ENCODE assay signal across 10 cellular contexts in genomic region chr7:116172353-116172752, GRCh38. TPM values are rescaled to one million over a fixed set of nuclear protein-coding genes. Genes with fewer than 3 reads are reported as not detected.
DNase-seq lines count a peak whose midpoint lies in the region; ATAC-seq and TF ChIP-seq lines count a peak whose summit lies in the region.
"Had no signal": no experiment of that assay in that cellular context is flagged by ENCODE, and none has a peak within 500 bp of the region (broad histone marks: within the 10 kb centered on the region; RNA-seq: fewer than 3 reads in every experiment).

No MANE protein-coding gene starts in this region.

- H3K79me2 ChIP-seq in DND-41 (ENCODE audit: insufficient read depth, low read length) (no peaks in the 10 kb centered on the region), HCT116 (ENCODE audit: insufficient read depth, low read length) (no peaks in the 10 kb centered on the region)

- POLR2A ChIA-PET in HCT116 (lab: Charles Lee): no interaction called here
- POLR2A ChIA-PET in CD8-positive, alpha-beta T cell (lab: Charles Lee): interaction anchor here (0.6 kb wide), 1 partner anchor 418 kb away, joined by 3 read pairs; no protein-coding TSS in a partner anchor

- H3K4me2 ChIP-seq in DND-41 (ENCODE audit: insufficient read depth, low read length) (no peak overlapping the region), HCT116 (ENCODE audit: low read length) (no peak overlapping the region)

- no peak for ATAC-seq in DND-41 (ENCODE audit: insufficient read depth, low read depth)
- ATAC-seq in HCT116: no peak
- ATAC-seq in foreskin keratinocyte: peak; percentile 63
- ATAC-seq in activated CD8-positive, alpha-beta memory T cell treated with anti-CD3 and anti-CD28 coated beads, Interleukin-2, amount 10 ng/mL, durations not matched to agents 7 days and 5 days: no peak
- ATAC-seq in CD8-positive, alpha-beta T cell: no peak
- ATAC-seq: Right ventricle myocardium inferior had no signal

- no peaks in the 10 kb centered on the region for H3K27me3 ChIP-seq in DND-41 (ENCODE audit: insufficient read depth, low read length, poor library complexity)
- no peaks in the 10 kb centered on the region for H3K27me3 ChIP-seq in HCT116 (ENCODE audit: insufficient read depth, low read length)
- H3K27me3 ChIP-seq in foreskin keratinocyte: no peaks in the 10 kb centered on the region
- H3K27me3 ChIP-seq in CD8-positive, alpha-beta T cell (ENCODE audit: insufficient read depth, low read length): no peaks in the 10 kb centered on the region

- H3K4me3 ChIP-seq in DND-41 (ENCODE audit: low read depth in 1 of 2, low read length in 2 of 2) (no peak overlapping the region), HCT116 (replicated peaks in 1 of 2; ENCODE audit: low read depth in 1 of 2, low read length in 2 of 2) (no peak overlapping the region), SK-N-MC (no peak overlapping the region)
- no peak overlapping the region for H3K4me3 ChIP-seq in CD8-positive, alpha-beta T cell (ENCODE audit: low read depth, low read length)

- no peak overlapping the region for H3K9ac ChIP-seq in DND-41 (ENCODE audit: low read depth, low read length)
- H3K9ac ChIP-seq in HCT116 (ENCODE audit: low read length): no peak overlapping the region
- peak overlapping the region; percentile 38 for H3K9ac ChIP-seq in SK-N-MC (ENCODE audit: insufficient read length)

- H3K9me2 ChIP-seq in HCT116 (ENCODE audit: insufficient read depth): no peaks in the 10 kb centered on the region

- H3K4me1 ChIP-seq in DND-41 (ENCODE audit: insufficient read depth, low read length): peaks cover 58% of the 10 kb centered on the region
- peaks cover 3 to 5% of the 10 kb centered on the region in 2 experiments; a peak in 1 of 4 replicates for H3K4me1 ChIP-seq in HCT116 (ENCODE audit: control insufficient read depth in 1 of 2, insufficient read depth in 2 of 2, low read length in 2 of 2)
- H3K4me1 ChIP-seq in foreskin keratinocyte: peaks cover 18% of the 10 kb centered on the region
- peaks cover 3% of the 10 kb centered on the region for H3K4me1 ChIP-seq in CD8-positive, alpha-beta T cell (ENCODE audit: insufficient read depth, low read length)

- no peaks in the 10 kb centered on the region for H3K9me3 ChIP-seq in DND-41 (ENCODE audit: insufficient read depth, low read length, severe bottlenecking)
- H3K9me3 ChIP-seq in HCT116 (ENCODE audit: control insufficient read depth in 1 of 2, insufficient read depth in 1 of 2, low read depth in 1 of 2, low read length in 2 of 2): no peaks in the 10 kb centered on the region
- no peaks in the 10 kb centered on the region; the same call in 1 of the 2 replicates for H3K9me3 ChIP-seq in SK-N-MC (ENCODE audit: low read depth, low read length)
- H3K9me3 ChIP-seq in CD8-positive, alpha-beta T cell (ENCODE audit: low read length): no peaks in the 10 kb centered on the region

- peaks cover 10% of the 10 kb centered on the region for H3K4me1 Mint-ChIP-seq in activated CD8-positive, alpha-beta memory T cell treated with anti-CD3 and anti-CD28 coated beads, Interleukin-2, amount 10 ng/mL, durations not matched to agents 7 days and 5 days
- H3K4me1 Mint-ChIP-seq in CD8-positive, alpha-beta T cell (ENCODE audit: low read depth): peaks cover 1% of the 10 kb centered on the region

- DNase-seq in DND-41 (no peak), HCT116 (ENCODE audit: low read depth, low spot score) (no peak), SK-N-MC (ENCODE audit: low read depth, low spot score) (no peak), foreskin keratinocyte (peak in 1 of 2 donors; percentile 63), inferior parietal cortex (ENCODE audit: extremely low spot score) (no peak), epidermal melanocyte (ENCODE audit: insufficient read length, low spot score) (no peak)
- DNase-seq in activated CD8-positive, alpha-beta memory T cell treated with anti-CD3 and anti-CD28 coated beads, Interleukin-2, amount 10 ng/mL, durations not matched to agents 7 days and 5 days: no peak
- DNase-seq in CD8-positive, alpha-beta T cell: no peak

- no peak overlapping the region for H3K27ac Mint-ChIP-seq in activated CD8-positive, alpha-beta memory T cell treated with anti-CD3 and anti-CD28 coated beads, Interleukin-2, amount 10 ng/mL, durations not matched to agents 7 days and 5 days
- H3K27ac Mint-ChIP-seq in CD8-positive, alpha-beta T cell: no peak overlapping the region
- H3K27ac Mint-ChIP-seq: CD4-positive, alpha-beta memory T cell had no signal

- H2AFZ ChIP-seq in DND-41 (ENCODE audit: low read depth, low read length): no peak overlapping the region; the same call in 1 of the 2 replicates
- H2AFZ ChIP-seq in HCT116 (ENCODE audit: low read depth, low read length, poor library complexity, severe bottlenecking): peak overlapping the region; percentile 83

- no TSS peak for BruUV-seq in HCT116 (replicated peaks; lab: Mats Ljungman, UMichigan)

- H3K36me3 ChIP-seq in DND-41 (ENCODE audit: insufficient read depth, low read length) (no peaks in the 10 kb centered on the region), HCT116 (ENCODE audit: control insufficient read depth in 1 of 2, insufficient read depth in 2 of 2, low read length in 2 of 2) (no peaks in the 10 kb centered on the region), SK-N-MC (ENCODE audit: insufficient read depth, low read length) (no peaks in the 10 kb centered on the region)
- no peaks in the 10 kb centered on the region for H3K36me3 ChIP-seq in CD8-positive, alpha-beta T cell (ENCODE audit: insufficient read depth, low read length)

- CTCF ChIA-PET in HCT116 (lab: Charles Lee): interaction anchor here (1.3 to 3.0 kb wide), 5 partner anchors 63 to 955 kb away, joined by 3 to 12 read pairs (median 5); no protein-coding TSS in a partner anchor
- CTCF ChIA-PET in activated CD8-positive, alpha-beta memory T cell treated with anti-CD3 and anti-CD28 coated beads, Interleukin-2, amount 10 ng/mL, durations not matched to agents 7 days and 5 days (lab: Charles Lee): interaction anchor here (0.9 to 3.1 kb wide), 13 partner anchors 13 to 419 kb away, joined by 3 to 17 read pairs (median 4); partner anchors contain the start of gene CAV1
- CTCF ChIA-PET in CD8-positive, alpha-beta T cell (lab: Charles Lee): interaction anchor here (0.6 to 6.1 kb wide), 20 partner anchors 9 to 955 kb away, joined by 3 to 70 read pairs (median 4); partner anchors contain the start of gene TES

- intact Hi-C loops in HCT116 (cut with micrococcal nuclease): loop anchor here (5.0 to 10.0 kb wide), 3 partner anchors 502 to 1500 kb away; partner anchors contain the start of gene MET
- intact Hi-C loops in CD8-positive, alpha-beta T cell (cut with DNase I, micrococcal nuclease): loop anchor here (1.0 to 10.0 kb wide), 5 partner anchors 354 to 1982 kb away; partner anchors contain the start of gene CAV1 (in 1 of the 2)

- H3K27ac ChIP-seq in DND-41 (ENCODE audit: low read length) (0 out of 2 replicates have a peak overlapping the region, but pooled peaks have one; percentile 56), HCT116 (ENCODE audit: low read depth, low read length) (no peak overlapping the region), SK-N-MC (no peak overlapping the region), foreskin keratinocyte (no peak overlapping the region)
- no peak overlapping the region for H3K27ac ChIP-seq in CD8-positive, alpha-beta T cell (ENCODE audit: low read depth, low read length)

- H3K4me3 Mint-ChIP-seq in activated CD8-positive, alpha-beta memory T cell treated with anti-CD3 and anti-CD28 coated beads, Interleukin-2, amount 10 ng/mL, durations not matched to agents 7 days and 5 days: no peak overlapping the region
- no peak overlapping the region for H3K4me3 Mint-ChIP-seq in CD8-positive, alpha-beta T cell
- H3K4me3 Mint-ChIP-seq: CD4-positive, alpha-beta memory T cell had no signal

- TF ChIP-seq POLR2A in HCT116 (IDR thresholded peaks at IDR 0.05; ENCODE audit: borderline replicate concordance, extremely low read depth, insufficient read depth, insufficient read length): no peak

- no peak for TF ChIP-seq CTCF in DND-41 (IDR thresholded peaks at IDR 0.05; ENCODE audit: borderline replicate concordance, extremely low read depth, low read length, poor library complexity, severe bottlenecking)
- no peak for TF ChIP-seq CTCF in HCT116 (IDR thresholded peaks at IDR 0.05 in 2 of 3, conservative IDR thresholded peaks at IDR 0.05 in 1 of 3; ENCODE audit: borderline replicate concordance in 1 of 3, insufficient read depth in 1 of 3, low read depth in 2 of 3, low read length in 2 of 3)
- TF ChIP-seq CTCF in foreskin keratinocyte (conservative IDR thresholded peaks at IDR 0.05): no peak
- no peak for TF ChIP-seq CTCF in CD8-positive, alpha-beta T cell (IDR thresholded peaks at IDR 0.05)

- H3K9me3 Mint-ChIP-seq in activated CD8-positive, alpha-beta memory T cell treated with anti-CD3 and anti-CD28 coated beads, Interleukin-2, amount 10 ng/mL, durations not matched to agents 7 days and 5 days (ENCODE audit: low read depth): peaks cover 2% of the 10 kb centered on the region
- no peaks in the 10 kb centered on the region for H3K9me3 Mint-ChIP-seq in CD8-positive, alpha-beta T cell

- H4K20me1 ChIP-seq in DND-41 (ENCODE audit: insufficient read depth, low read length): no peaks in the 10 kb centered on the region
- H4K20me1 ChIP-seq in HCT116 (ENCODE audit: insufficient read depth): no peaks in the 10 kb centered on the region

- no peak for TF ChIP-seq RAD21 in HCT116 (IDR thresholded peaks at IDR 0.05; ENCODE audit: low read depth)

- H3K36me3 Mint-ChIP-seq in activated CD8-positive, alpha-beta memory T cell treated with anti-CD3 and anti-CD28 coated beads, Interleukin-2, amount 10 ng/mL, durations not matched to agents 7 days and 5 days: peaks cover 4% of the 10 kb centered on the region
- no peaks in the 10 kb centered on the region for H3K36me3 Mint-ChIP-seq in CD8-positive, alpha-beta T cell
- H3K36me3 Mint-ChIP-seq: CD4-positive, alpha-beta memory T cell had no signal

- peaks cover 15% of the 10 kb centered on the region for H3K27me3 Mint-ChIP-seq in activated CD8-positive, alpha-beta memory T cell treated with anti-CD3 and anti-CD28 coated beads, Interleukin-2, amount 10 ng/mL, durations not matched to agents 7 days and 5 days
- peaks cover 11% of the 10 kb centered on the region for H3K27me3 Mint-ChIP-seq in CD8-positive, alpha-beta T cell (ENCODE audit: low read depth)

- RAD21 ChIA-PET in HCT116 (lab: Charles Lee; ENCODE audit: low non-redundant PET in 1 of 2, low total read pairs in 2 of 2, uncharacterized antibody in 2 of 2, unreplicated experiment in 2 of 2): no interaction called here

TF ChIP-seq in HCT116, 20 proteins besides CTCF, POLR2A, EP300 and RAD21 (continues in another document):
- TF ChIP-seq ZNF274 (IDR thresholded peaks at IDR 0.05; ENCODE audit: low read depth, low read length) (no peak), SP1 (IDR thresholded peaks at IDR 0.05; ENCODE audit: low read depth) (no peak), CEBPB (IDR thresholded peaks at IDR 0.05; ENCODE audit: low read depth) (no peak), SIN3A (IDR thresholded peaks at IDR 0.05; ENCODE audit: low read depth) (no peak), POLR2AphosphoS5 (IDR thresholded peaks at IDR 0.05; ENCODE audit: low read depth, low read length) (no peak)

RNA-seq across cellular contexts. Expression of gene TES, which starts 38.0 kb away (rescaled TPM):
- total RNA-seq in HCT116 (2021; ENCODE audit: unreplicated experiment): 129 TPM
- 122 and 129 TPM in 2 replicates for polyA plus RNA-seq in HCT116 (2012)
- total RNA-seq in foreskin keratinocyte: 115 and 130 TPM in 2 replicates
- 53.6 and 55.3 TPM in 2 replicates for polyA plus RNA-seq in foreskin keratinocyte
- total RNA-seq in activated CD8-positive, alpha-beta memory T cell treated with anti-CD3 and anti-CD28 coated beads, Interleukin-2, amount 10 ng/mL, durations not matched to agents 7 days and 5 days: 10 to 100 TPM; 98.5 TPM
- total RNA-seq in CD8-positive, alpha-beta T cell: 10 to 100 TPM; 75.8 to 78.5 TPM
